In genomic region chr6:139184050-139184826, GRCh38 we compare ENCODE assay signal across 18 cellular contexts. TPM values are rescaled to one million over a fixed set of nuclear protein-coding genes. Genes with fewer than 3 reads are reported as not detected.
DNase-seq lines count a peak whose midpoint lies in the region; ATAC-seq and TF ChIP-seq lines count a peak whose summit lies in the region.
"Had no signal": no experiment of that assay in that cellular context is flagged by ENCODE, and none has a peak within 500 bp of the region (broad histone marks: within the 10 kb centered on the region; RNA-seq: fewer than 3 reads in every experiment).

No MANE protein-coding gene starts in this region.

- CTCF ChIA-PET in activated CD4-positive, alpha-beta T cell treated with anti-CD3 and anti-CD28 coated beads for 36 hours (lab: Charles Lee): interaction anchor here (0.5 to 0.7 kb wide), 2 partner anchors 47 to 195 kb away, joined by 3 read pairs; no protein-coding TSS in a partner anchor

- peaks cover 4% of the 10 kb centered on the region for H3K9me3 Mint-ChIP-seq in activated CD4-positive, alpha-beta T cell treated with anti-CD3 and anti-CD28 coated beads, Interleukin-2, amount 10 ng/mL, durations not matched to agents 24 days and 14 days
- H3K9me3 Mint-ChIP-seq in activated CD4-positive, alpha-beta T cell treated with anti-CD3 and anti-CD28 coated beads for 36 hours (ENCODE audit: low read depth): no peaks in the 10 kb centered on the region
- H3K9me3 Mint-ChIP-seq in stimulated activated naive CD8-positive, alpha-beta T cell treated with anti-CD3 and anti-CD28 coated beads, Interleukin-15, amount 100 ng/mL, for 72 hours: no peaks in the 10 kb centered on the region
- H3K9me3 Mint-ChIP-seq in memory B cell (no peaks in the 10 kb centered on the region), HFFc6 (no peaks in the 10 kb centered on the region)
- H3K9me3 Mint-ChIP-seq in stimulated activated naive B cell treated with anti-CD40 and anti-IgM and Interleukin-4, amounts not matched to agents 10 μg/mL and 1 μg/mL and 100 μg/mL, for 72 hours: no peaks in the 10 kb centered on the region

- H3K36me3 Mint-ChIP-seq in activated CD4-positive, alpha-beta T cell treated with anti-CD3 and anti-CD28 coated beads, Interleukin-2, amount 10 ng/mL, durations not matched to agents 24 days and 14 days (ENCODE audit: low read depth): peaks cover 37% of the 10 kb centered on the region
- peaks cover 36% of the 10 kb centered on the region for H3K36me3 Mint-ChIP-seq in activated CD4-positive, alpha-beta T cell treated with anti-CD3 and anti-CD28 coated beads for 36 hours (ENCODE audit: low read depth)
- H3K36me3 Mint-ChIP-seq in memory B cell: peaks cover 18% of the 10 kb centered on the region
- peaks cover 11 to 21% of the 10 kb centered on the region in 2 donors for H3K36me3 Mint-ChIP-seq in stimulated activated naive B cell treated with anti-CD40 and anti-IgM and Interleukin-4, amounts not matched to agents 10 μg/mL and 1 μg/mL and 100 μg/mL, for 72 hours
- no peaks in the 10 kb centered on the region for H3K36me3 Mint-ChIP-seq in HFFc6 (ENCODE audit: low read depth)

- intact Hi-C loops in activated CD4-positive, alpha-beta T cell treated with anti-CD3 and anti-CD28 coated beads, Interleukin-2, amount 10 ng/mL, durations not matched to agents 24 days and 14 days (cut with micrococcal nuclease): loop anchor here (2.0 kb wide), 1 partner anchor 31 kb away; no protein-coding TSS in a partner anchor
- intact Hi-C loops in activated CD4-positive, alpha-beta T cell treated with anti-CD3 and anti-CD28 coated beads for 36 hours (cut with DNase I, micrococcal nuclease): no loop called here

- H3K4me3 Mint-ChIP-seq in activated CD4-positive, alpha-beta T cell treated with anti-CD3 and anti-CD28 coated beads, Interleukin-2, amount 10 ng/mL, durations not matched to agents 24 days and 14 days: no peak overlapping the region
- H3K4me3 Mint-ChIP-seq in activated CD4-positive, alpha-beta T cell treated with anti-CD3 and anti-CD28 coated beads for 36 hours: no peak overlapping the region
- peak overlapping the region in 1 of 2 donors; percentile 49 for H3K4me3 Mint-ChIP-seq in stimulated activated naive CD8-positive, alpha-beta T cell treated with anti-CD3 and anti-CD28 coated beads, Interleukin-15, amount 100 ng/mL, for 72 hours
- no peak overlapping the region for H3K4me3 Mint-ChIP-seq in memory B cell
- H3K4me3 Mint-ChIP-seq in stimulated activated naive B cell treated with anti-CD40 and anti-IgM and Interleukin-4, amounts not matched to agents 10 μg/mL and 1 μg/mL and 100 μg/mL, for 72 hours: no peak overlapping the region
- no peak overlapping the region for H3K4me3 Mint-ChIP-seq in HFFc6

- no peak for TF ChIP-seq CTCF in HFFc6 (IDR thresholded peaks at IDR 0.05)

- POLR2A ChIA-PET in activated CD4-positive, alpha-beta T cell treated with anti-CD3 and anti-CD28 coated beads for 36 hours (lab: Charles Lee): interaction anchor here (0.6 kb wide), 1 partner anchor 135 kb away, joined by 6 read pairs; no protein-coding TSS in a partner anchor

- no peaks in the 10 kb centered on the region for H3K27me3 Mint-ChIP-seq in activated CD4-positive, alpha-beta T cell treated with anti-CD3 and anti-CD28 coated beads, Interleukin-2, amount 10 ng/mL, durations not matched to agents 24 days and 14 days
- no peaks in the 10 kb centered on the region for H3K27me3 Mint-ChIP-seq in activated CD4-positive, alpha-beta T cell treated with anti-CD3 and anti-CD28 coated beads for 36 hours
- no peaks in the 10 kb centered on the region for H3K27me3 Mint-ChIP-seq in stimulated activated naive CD8-positive, alpha-beta T cell treated with anti-CD3 and anti-CD28 coated beads, Interleukin-15, amount 100 ng/mL, for 72 hours
- H3K27me3 Mint-ChIP-seq in memory B cell: no peaks in the 10 kb centered on the region
- no peaks in the 10 kb centered on the region for H3K27me3 Mint-ChIP-seq in stimulated activated naive B cell treated with anti-CD40 and anti-IgM and Interleukin-4, amounts not matched to agents 10 μg/mL and 1 μg/mL and 100 μg/mL, for 72 hours
- H3K27me3 Mint-ChIP-seq in HFFc6 (ENCODE audit: insufficient read depth): peaks cover 2% of the 10 kb centered on the region; the same call in 1 of the 2 replicates

- no peak for ATAC-seq in activated CD4-positive, alpha-beta T cell treated with anti-CD3 and anti-CD28 coated beads for 36 hours
- peak; percentile 79 for ATAC-seq in stimulated activated naive CD8-positive, alpha-beta T cell treated with anti-CD3 and anti-CD28 coated beads, Interleukin-15, amount 100 ng/mL, for 72 hours
- ATAC-seq in stimulated activated naive CD8-positive, alpha-beta T cell treated with anti-CD3 and anti-CD28 coated beads, Interleukin-15, Interleukin-2, amounts not matched to agents 100 U/mL and 50 U/mL, for 24 hours: no peak
- ATAC-seq in memory B cell (ENCODE audit: low read depth): no peak
- no peak for ATAC-seq in stimulated activated naive B cell treated with anti-CD40 and anti-IgM and Interleukin-4, amounts not matched to agents 10 μg/mL and 1 μg/mL and 100 μg/mL, for 72 hours (replicated peaks)

- DNase-seq in activated CD4-positive, alpha-beta T cell treated with anti-CD3 and anti-CD28 coated beads, Interleukin-2, amount 10 ng/mL, durations not matched to agents 24 days and 14 days: no peak
- no peak for DNase-seq in activated CD4-positive, alpha-beta T cell treated with anti-CD3 and anti-CD28 coated beads for 36 hours
- DNase-seq in stimulated activated naive CD8-positive, alpha-beta T cell treated with anti-CD3 and anti-CD28 coated beads, Interleukin-15, amount 100 ng/mL, for 72 hours: no peak
- DNase-seq in stimulated activated naive CD8-positive, alpha-beta T cell treated with anti-CD3 and anti-CD28 coated beads, Interleukin-15, Interleukin-2, amounts not matched to agents 100 U/mL and 50 U/mL, for 24 hours: no peak
- DNase-seq in memory B cell (ENCODE audit: low spot score in 2 of 2) (no peak), HFFc6 (no peak), NCI-H146 (lab: John Stamatoyannopoulos, UW) (no peak)
- DNase-seq in stimulated activated naive B cell treated with anti-CD40 and anti-IgM and Interleukin-4, amounts not matched to agents 10 μg/mL and 1 μg/mL and 100 μg/mL, for 72 hours: no peak
- DNase-seq: C1 segment of cervical spinal cord, DMS79 treated with DMSO at 0.1 percent for 48 hours, Karpas-422, MM.1S, NCI-H1105, NCI-H187, NCI-H2171, NCI-H446 treated with DMSO at 0.1 percent for 48 hours, NCI-H748 treated with DMSO at 0.1 percent for 48 hours, PC-9 had no signal

- peak overlapping the region; percentile 46 for H3K27ac Mint-ChIP-seq in activated CD4-positive, alpha-beta T cell treated with anti-CD3 and anti-CD28 coated beads, Interleukin-2, amount 10 ng/mL, durations not matched to agents 24 days and 14 days
- no peak overlapping the region for H3K27ac Mint-ChIP-seq in activated CD4-positive, alpha-beta T cell treated with anti-CD3 and anti-CD28 coated beads for 36 hours
- H3K27ac Mint-ChIP-seq in stimulated activated naive CD8-positive, alpha-beta T cell treated with anti-CD3 and anti-CD28 coated beads, Interleukin-15, amount 100 ng/mL, for 72 hours: peak overlapping the region in 1 of 2 donors; percentile 89
- H3K27ac Mint-ChIP-seq in memory B cell (peak overlapping the region; percentile 79), HFFc6 (no peak overlapping the region)
- peak overlapping the region; percentile 20 for H3K27ac Mint-ChIP-seq in stimulated activated naive B cell treated with anti-CD40 and anti-IgM and Interleukin-4, amounts not matched to agents 10 μg/mL and 1 μg/mL and 100 μg/mL, for 72 hours

- peaks cover 30% of the 10 kb centered on the region for H3K4me1 Mint-ChIP-seq in activated CD4-positive, alpha-beta T cell treated with anti-CD3 and anti-CD28 coated beads, Interleukin-2, amount 10 ng/mL, durations not matched to agents 24 days and 14 days
- H3K4me1 Mint-ChIP-seq in activated CD4-positive, alpha-beta T cell treated with anti-CD3 and anti-CD28 coated beads for 36 hours: peaks cover 61% of the 10 kb centered on the region
- peaks cover 47% of the 10 kb centered on the region for H3K4me1 Mint-ChIP-seq in stimulated activated naive CD8-positive, alpha-beta T cell treated with anti-CD3 and anti-CD28 coated beads, Interleukin-15, amount 100 ng/mL, for 72 hours
- H3K4me1 Mint-ChIP-seq in memory B cell: peaks cover 7% of the 10 kb centered on the region
- H3K4me1 Mint-ChIP-seq in stimulated activated naive B cell treated with anti-CD40 and anti-IgM and Interleukin-4, amounts not matched to agents 10 μg/mL and 1 μg/mL and 100 μg/mL, for 72 hours: peaks cover 6 to 9% of the 10 kb centered on the region in 2 donors
- 0 out of 2 replicates have a peak, but pooled peaks cover 4% of the 10 kb centered on the region for H3K4me1 Mint-ChIP-seq in HFFc6 (ENCODE audit: low read depth)

RNA-seq across cellular contexts. Expression of gene HECA, which starts 49.4 kb away (rescaled TPM):
- 45.7 and 47.7 TPM in 2 replicates for total RNA-seq in activated CD4-positive, alpha-beta T cell treated with anti-CD3 and anti-CD28 coated beads, Interleukin-2, amount 10 ng/mL, durations not matched to agents 24 days and 14 days
- 10 to 100 TPM; 51.6 to 63.4 TPM for total RNA-seq in activated CD4-positive, alpha-beta T cell treated with anti-CD3 and anti-CD28 coated beads for 36 hours
- 10 to 100 TPM in 5 of 6 experiments, 1 to 10 TPM in 1; 9.7 to 13.1 (median 11.9) TPM for total RNA-seq in HFFc6 (2021; fragmentation: NEBNext Ultra II Directional; extraction: Animal tissue kit (Norgen Biotek cat#: 25700))

Comparison
In these comparisons a context has a peak if more than half of its experiments do, and no peak if none do; other contexts are left out.
1. H3K27ac Mint-ChIP-seq: peak in activated CD4-positive, alpha-beta T cell treated with anti-CD3 and anti-CD28 coated beads, Interleukin-2, amount 10 ng/mL, durations not matched to agents 24 days and 14 days (single experiment), memory B cell (single experiment) and stimulated activated naive B cell treated with anti-CD40 and anti-IgM and Interleukin-4, amounts not matched to agents 10 μg/mL and 1 μg/mL and 100 μg/mL, for 72 hours (single experiment); none in activated CD4-positive, alpha-beta T cell treated with anti-CD3 and anti-CD28 coated beads for 36 hours (single experiment) and HFFc6 (single experiment).